Comparison of ENCODE assay signal across 23 cellular contexts in genomic region chr13:98204546-98204945, GRCh38. TPM values are rescaled to one million over a fixed set of nuclear protein-coding genes. Genes with fewer than 3 reads are reported as not detected.
DNase-seq lines count a peak whose midpoint lies in the region; ATAC-seq and TF ChIP-seq lines count a peak whose summit lies in the region.
"Had no signal": no experiment of that assay in that cellular context is flagged by ENCODE, and none has a peak within 500 bp of the region (broad histone marks: within the 10 kb centered on the region; RNA-seq: fewer than 3 reads in every experiment).

No MANE protein-coding gene starts in this region.

- H3K9me3 ChIP-seq in naive thymus-derived CD4-positive, alpha-beta T cell (ENCODE audit: control insufficient read depth in 2 of 3, low read length in 3 of 3), result peaks cover 0 to 6% (median 0%) of the 10 kb centered on the region in 3 experiments
- H3K9me3 ChIP-seq: BE2C had no signal

- no peaks in the 10 kb centered on the region for H3K36me3 ChIP-seq in naive thymus-derived CD4-positive, alpha-beta T cell (ENCODE audit: control insufficient read depth in 2 of 3, insufficient read depth in 3 of 3, low read length in 3 of 3)
- H3K36me3 ChIP-seq: BE2C had no signal

- H3K27me3 ChIP-seq in naive thymus-derived CD4-positive, alpha-beta T cell (ENCODE audit: control insufficient read depth in 2 of 2, insufficient read depth in 2 of 2, low read length in 2 of 2), result no peaks in the 10 kb centered on the region
- H3K27me3 ChIP-seq: BE2C; BLaER1 treated with 17β-estradiol and CSF1 and Interleukin-3, amounts not matched to agents 10 nM and 100 nM had no signal

- intact Hi-C loops in naive thymus-derived CD4-positive, alpha-beta T cell (cut with micrococcal nuclease), result no loop called here

- H3K9me3 Mint-ChIP-seq in HFFc6, result peaks cover 25% of the 10 kb centered on the region
- H3K9me3 Mint-ChIP-seq in glutamatergic neuron (ENCODE audit: unreplicated experiment), result peaks cover 26% of the 10 kb centered on the region
- peaks cover 15% of the 10 kb centered on the region for H3K9me3 Mint-ChIP-seq in osteocyte (ENCODE audit: unreplicated experiment)
- H3K9me3 Mint-ChIP-seq in naive thymus-derived CD4-positive, alpha-beta T cell, result peaks cover 2 to 31% (median 13%) of the 10 kb centered on the region in 11 donors
- H3K9me3 Mint-ChIP-seq in mesothelial cell of epicardium, result peaks cover 19% of the 10 kb centered on the region

- H3K4me1 ChIP-seq in naive thymus-derived CD4-positive, alpha-beta T cell (ENCODE audit: control insufficient read depth in 2 of 2, insufficient read depth in 2 of 2, low read length in 2 of 2), result no peaks in the 10 kb centered on the region

- H3K4me1 Mint-ChIP-seq in HFFc6 (ENCODE audit: low read depth) (peaks cover 93% of the 10 kb centered on the region), glutamatergic neuron (ENCODE audit: low read depth, unreplicated experiment) (peaks cover 44% of the 10 kb centered on the region), osteocyte (ENCODE audit: unreplicated experiment) (peaks cover 71% of the 10 kb centered on the region), mesothelial cell of epicardium (peaks cover 54% of the 10 kb centered on the region)
- no peaks in the 10 kb centered on the region for H3K4me1 Mint-ChIP-seq in naive thymus-derived CD4-positive, alpha-beta T cell
- H3K4me1 Mint-ChIP-seq: CD14-positive monocyte; CD8-positive, alpha-beta memory T cell had no signal

- DNase-seq in HFFc6, result no peak
- DNase-seq in glutamatergic neuron, result no peak
- DNase-seq in osteocyte (ENCODE audit: extremely low spot score, unreplicated experiment), result no peak
- no peak for DNase-seq in anterior cingulate cortex (lab: John Stamatoyannopoulos, UW)
- DNase-seq in naive thymus-derived CD4-positive, alpha-beta T cell, result no peak
- no peak for DNase-seq in mesothelial cell of epicardium (ENCODE audit: low spot score in 2 of 2, unreplicated experiment in 2 of 2)
- DNase-seq: 8988T; ACHN; AML-193; BE2C; CD4-positive, alpha-beta T cell; CD8-positive, alpha-beta memory T cell; DMS 273 treated with DMSO at 0.1 percent for 48 hours; DMS79 treated with DMSO at 0.1 percent for 48 hours; GF-D8; H7; HCEC 1CT had no signal

- POLR2A ChIA-PET in naive thymus-derived CD4-positive, alpha-beta T cell (lab: Charles Lee), result no interaction called here

- H3K36me3 Mint-ChIP-seq in HFFc6 (ENCODE audit: low read depth) (peaks cover 42% of the 10 kb centered on the region), glutamatergic neuron (ENCODE audit: unreplicated experiment) (peaks cover 20% of the 10 kb centered on the region), osteocyte (ENCODE audit: unreplicated experiment) (peaks cover 35% of the 10 kb centered on the region), mesothelial cell of epicardium (peaks cover 36% of the 10 kb centered on the region)
- H3K36me3 Mint-ChIP-seq in naive thymus-derived CD4-positive, alpha-beta T cell, result peaks cover 0 to 4% (median 0%) of the 10 kb centered on the region in 5 donors
- H3K36me3 Mint-ChIP-seq: CD14-positive monocyte; CD8-positive, alpha-beta memory T cell had no signal

- CTCF ChIA-PET in naive thymus-derived CD4-positive, alpha-beta T cell (lab: Charles Lee), result interaction anchor here (0.7 kb wide), 1 partner anchor 274 kb away, joined by 5 read pairs; no protein-coding TSS in a partner anchor

- H3K27ac Mint-ChIP-seq in HFFc6 (peak overlapping the region; percentile 87), glutamatergic neuron (ENCODE audit: unreplicated experiment) (peak overlapping the region; percentile 73), osteocyte (ENCODE audit: unreplicated experiment) (peak overlapping the region; percentile 76), mesothelial cell of epicardium (no peak overlapping the region)
- H3K27ac Mint-ChIP-seq in naive thymus-derived CD4-positive, alpha-beta T cell, result no peak overlapping the region
- H3K27ac Mint-ChIP-seq: CD14-positive monocyte; CD4-positive, alpha-beta T cell; CD8-positive, alpha-beta memory T cell had no signal

- no peak overlapping the region for H3K27ac ChIP-seq in naive thymus-derived CD4-positive, alpha-beta T cell (ENCODE audit: low read depth, low read length)
- H3K27ac ChIP-seq: A549; BLaER1 treated with 17β-estradiol and CSF1 and Interleukin-3, amounts not matched to agents 10 nM and 100 nM had no signal

- no peak overlapping the region for H3K4me3 ChIP-seq in naive thymus-derived CD4-positive, alpha-beta T cell (ENCODE audit: low read length)
- H3K4me3 ChIP-seq: A549; BLaER1 treated with 17β-estradiol and CSF1 and Interleukin-3, amounts not matched to agents 10 nM and 100 nM had no signal

- H3K27me3 Mint-ChIP-seq in HFFc6 (ENCODE audit: insufficient read depth) (peaks cover 6% of the 10 kb centered on the region), glutamatergic neuron (ENCODE audit: unreplicated experiment) (peaks cover 7% of the 10 kb centered on the region), osteocyte (ENCODE audit: unreplicated experiment) (no peaks in the 10 kb centered on the region), mesothelial cell of epicardium (ENCODE audit: low read depth) (no peaks in the 10 kb centered on the region)
- peaks cover 0 to 37% (median 20%) of the 10 kb centered on the region in 5 donors for H3K27me3 Mint-ChIP-seq in naive thymus-derived CD4-positive, alpha-beta T cell

- ATAC-seq in naive thymus-derived CD4-positive, alpha-beta T cell, result no peak
- ATAC-seq: A549 had no signal

- H3K4me3 Mint-ChIP-seq in HFFc6 (peak overlapping the region; percentile 45; the same call in 1 of the 2 replicates), glutamatergic neuron (ENCODE audit: unreplicated experiment) (no peak overlapping the region), osteocyte (ENCODE audit: unreplicated experiment) (no peak overlapping the region), mesothelial cell of epicardium (no peak overlapping the region)
- H3K4me3 Mint-ChIP-seq in naive thymus-derived CD4-positive, alpha-beta T cell, result no peak overlapping the region
- H3K4me3 Mint-ChIP-seq: CD14-positive monocyte; CD4-positive, alpha-beta T cell; CD8-positive, alpha-beta memory T cell had no signal

- TF ChIP-seq CTCF in HFFc6 (IDR thresholded peaks at IDR 0.05) (no peak), glutamatergic neuron (IDR thresholded peaks at IDR 0.05; ENCODE audit: partially characterized antibody, unreplicated experiment) (no peak), osteocyte (IDR thresholded peaks at IDR 0.05) (no peak), mesothelial cell of epicardium (IDR thresholded peaks at IDR 0.05; ENCODE audit: unreplicated experiment) (no peak)

RNA-seq across cellular contexts. Expression of gene RNF113B, which starts 27.5 kb away (rescaled TPM):
- not detected for total RNA-seq in HFFc6 (2021; fragmentation: NEBNext Ultra II Directional; extraction: Animal tissue kit (Norgen Biotek cat#: 25700))
- total RNA-seq in glutamatergic neuron (ENCODE audit: unreplicated experiment) (not detected), osteocyte (not detected in 2 replicates), mesothelial cell of epicardium (not detected in 3 replicates)
- total RNA-seq in naive thymus-derived CD4-positive, alpha-beta T cell, result not detected
- not detected for polyA plus RNA-seq in naive thymus-derived CD4-positive, alpha-beta T cell
- total RNA-seq: CD4-positive, alpha-beta T cell; CD8-positive, alpha-beta memory T cell; Daoy; G401; H1; H7 had no signal
- polyA plus RNA-seq: A549; CD14-positive monocyte; CD8-positive, alpha-beta memory T cell; H1 had no signal

Comparison
In these comparisons a context has a peak if more than half of its experiments do, and no peak if none do; other contexts are left out.
1. H3K27ac Mint-ChIP-seq: peak in HFFc6 (single experiment), glutamatergic neuron (single experiment) and osteocyte (single experiment); none in naive thymus-derived CD4-positive, alpha-beta T cell (0 of 9) and mesothelial cell of epicardium (single experiment).